In the genomic region with DNA sequence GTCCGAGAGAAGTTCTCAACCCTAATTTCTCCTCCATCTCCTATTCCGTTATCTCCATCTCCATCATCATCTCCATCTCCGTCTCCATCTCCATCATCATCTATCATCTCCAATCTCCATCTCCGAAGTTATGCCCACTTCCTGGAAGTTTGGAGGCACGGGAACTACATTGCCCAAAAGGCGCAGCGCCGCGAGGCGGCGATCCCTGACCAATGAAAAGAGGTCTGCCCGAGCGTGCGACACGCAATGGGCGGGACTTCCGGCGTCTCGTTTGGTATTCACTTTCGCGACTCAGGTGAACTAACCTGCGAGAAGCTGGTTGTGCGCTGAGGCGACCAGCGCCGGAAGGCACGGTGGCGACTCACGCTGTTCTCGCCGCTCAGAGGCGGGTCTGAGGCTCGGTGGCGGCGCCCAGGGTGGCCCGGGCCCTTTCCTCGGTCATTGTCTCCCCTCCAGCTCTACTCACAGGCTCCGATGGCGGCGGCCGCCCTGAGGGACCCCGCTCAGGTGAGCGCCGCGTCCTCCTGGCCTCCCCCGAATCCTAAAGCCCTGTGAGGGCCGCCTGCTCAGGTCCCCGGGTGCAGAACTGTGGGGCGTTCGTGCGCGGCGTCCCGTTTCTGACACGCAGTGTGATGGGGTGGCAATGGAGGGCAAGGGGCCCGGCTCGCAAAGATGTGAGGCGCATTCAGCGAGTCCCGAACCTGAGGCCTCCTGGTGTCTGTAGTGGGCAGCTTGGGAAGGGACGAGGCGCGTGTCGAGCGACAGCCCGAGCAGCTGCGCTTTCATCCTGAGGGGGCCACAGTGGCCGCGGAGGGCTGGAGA, we compare ENCODE assay signal across 8 cellular contexts. TPM values are rescaled to one million over a fixed set of nuclear protein-coding genes. Genes with fewer than 3 reads are reported as not detected.
DNase-seq lines count a peak whose midpoint lies in the region; ATAC-seq and TF ChIP-seq lines count a peak whose summit lies in the region.
"Not testable (repeated sequence)": the region's sequence is repeated elsewhere in the genome, so short reads cannot be mapped to it uniquely, and the experiment has no call there.

ZNF419 (plus strand) TSS at position 274 of the 822 bp plus-strand sequence; CDS start at position 475, 201 bp downstream.

- peaks cover 33 to 45% of the 10 kb centered on the region in 2 donors for H3K9me3 Mint-ChIP-seq in activated naive CD4-positive, alpha-beta T cell treated with anti-CD3 and anti-CD28 coated beads, Interleukin-2, amount 50 U/mL, for 72 hours
- H3K9me3 Mint-ChIP-seq in osteocyte (ENCODE audit: unreplicated experiment) = peaks cover 37% of the 10 kb centered on the region

- not testable (repeated sequence) for H3K9me3 ChIP-seq in thoracic aorta

- intact Hi-C loops in Right ventricle myocardium inferior (cut with DNase I) = not testable (repeated sequence)

- peak within 1 kb of the TSS; percentile 89 for H3K4me3 ChIP-seq in thoracic aorta

- H3K4me1 ChIP-seq in thoracic aorta (ENCODE audit: control insufficient read depth in 1 of 2, low read depth in 2 of 2) = not testable (repeated sequence)

- CTCF ChIA-PET in GM10248 (lab: Yijun Ruan, JAX) = not testable (repeated sequence)

- peak within 1 kb of the TSS; percentile 83 for H3K4me3 Mint-ChIP-seq in osteocyte (ENCODE audit: unreplicated experiment)

- H3K27ac ChIP-seq in thoracic aorta = peak within 1 kb of the TSS in 1 of 2 donors; percentile 37

- peaks cover 12% of the 10 kb centered on the region for H3K4me1 Mint-ChIP-seq in osteocyte (ENCODE audit: unreplicated experiment)

- DNase-seq in GM10248 (ENCODE audit: extremely low spot score) (peak; percentile 93), NCI-H1092 treated with DMSO at 0.1 percent for 48 hours (lab: John Stamatoyannopoulos, UW) (peak; percentile 37), SKM-1 (lab: John Stamatoyannopoulos, UW; ENCODE audit: unreplicated experiment) (peak; percentile 14), Right ventricle myocardium inferior (ENCODE audit: missing footprints) (peak; percentile 94), osteocyte (ENCODE audit: extremely low spot score, unreplicated experiment) (peak; percentile 94), thoracic aorta (ENCODE audit: low spot score) (peak; percentile 54)
- peak; percentile 90 to 92 for DNase-seq in activated naive CD4-positive, alpha-beta T cell treated with anti-CD3 and anti-CD28 coated beads, Interleukin-2, amount 50 U/mL, for 72 hours (ENCODE audit: low spot score in 2 of 2)

- ATAC-seq in HG02588 (IDR thresholded peaks at IDR 0.05; ENCODE audit: unreplicated experiment) = peak; percentile 95
- peak; percentile 99 to 100 for ATAC-seq in activated naive CD4-positive, alpha-beta T cell treated with anti-CD3 and anti-CD28 coated beads, Interleukin-2, amount 50 U/mL, for 72 hours
- peak; percentile 98 for ATAC-seq in Right ventricle myocardium inferior
- ATAC-seq in thoracic aorta (ENCODE audit: insufficient number of reproducible peaks, low FRiP score, low read depth) = peak; percentile 83

- POLR2A ChIA-PET in GM10248 (lab: Yijun Ruan, JAX) = not testable (repeated sequence)

- TF ChIP-seq CTCF in GM10248 (IDR thresholded peaks at IDR 0.05; ENCODE audit: control extremely low read depth, extremely low read depth, low read depth, missing control alignments); osteocyte (IDR thresholded peaks at IDR 0.05); thoracic aorta (IDR thresholded peaks at IDR 0.05): not testable (repeated sequence)

- H3K27me3 ChIP-seq in thoracic aorta (replicated peaks; ENCODE audit: insufficient read depth) = not testable (repeated sequence)

- H3K36me3 Mint-ChIP-seq in activated naive CD4-positive, alpha-beta T cell treated with anti-CD3 and anti-CD28 coated beads, Interleukin-2, amount 50 U/mL, for 72 hours = peaks cover 61 to 66% of the 10 kb centered on the region in 2 donors
- peaks cover 40% of the 10 kb centered on the region for H3K36me3 Mint-ChIP-seq in osteocyte (ENCODE audit: unreplicated experiment)

- peaks cover 25% of the 10 kb centered on the region for H3K36me3 ChIP-seq in thoracic aorta

- peak within 1 kb of the TSS; percentile 78 to 91 for H3K27ac Mint-ChIP-seq in activated naive CD4-positive, alpha-beta T cell treated with anti-CD3 and anti-CD28 coated beads, Interleukin-2, amount 50 U/mL, for 72 hours
- peak within 1 kb of the TSS; percentile 76 for H3K27ac Mint-ChIP-seq in osteocyte (ENCODE audit: unreplicated experiment)

- H3K27me3 Mint-ChIP-seq in osteocyte (ENCODE audit: unreplicated experiment) = not testable (repeated sequence)

RNA-seq across cellular contexts. Expression of gene ZNF419, which starts in this region (rescaled TPM):
- total RNA-seq in activated naive CD4-positive, alpha-beta T cell treated with anti-CD3 and anti-CD28 coated beads, Interleukin-2, amount 50 U/mL, for 72 hours = 1 to 10 TPM; 3.7 to 6.8 TPM
- total RNA-seq in Right ventricle myocardium inferior (6.8 TPM), osteocyte (11.8 and 13.5 TPM in 2 replicates), thoracic aorta (10 to 100 TPM; 11.6 to 13.1 TPM)

Comparison
In these comparisons a context has a peak if more than half of its experiments do, and no peak if none do; other contexts are left out.
1. DNase-seq: peak in every context shown above with its lines; median percentile 94 in Right ventricle myocardium inferior; 94 in osteocyte; 93 in GM10248; 91 in activated naive CD4-positive, alpha-beta T cell treated with anti-CD3 and anti-CD28 coated beads, Interleukin-2, amount 50 U/mL, for 72 hours; 54 in thoracic aorta; 37 in NCI-H1092 treated with DMSO at 0.1 percent for 48 hours; 14 in SKM-1.